ENCODE assay signal across 21 cellular contexts in genomic region chr13:45113809-45114208, GRCh38. TPM values are rescaled to one million over a fixed set of nuclear protein-coding genes. Genes with fewer than 3 reads are reported as not detected.
A peak's percentile ranks its signal among the peaks of the same experiment; 100 is the strongest.
DNase-seq lines count a peak whose midpoint lies in the region; ATAC-seq and TF ChIP-seq lines count a peak whose summit lies in the region.
"Had no signal": no experiment of that assay in that cellular context is flagged by ENCODE, and none has a peak within 500 bp of the region (broad histone marks: within the 10 kb centered on the region; RNA-seq: fewer than 3 reads in every experiment).

No MANE protein-coding gene starts in this region.

- no peaks in the 10 kb centered on the region for H3K36me3 ChIP-seq in WERI-Rb-1
- H3K36me3 ChIP-seq in heart right ventricle: no peaks in the 10 kb centered on the region
- H3K36me3 ChIP-seq: BLaER1 treated with 17β-estradiol and CSF1 and Interleukin-3, amounts not matched to agents 10 nM and 100 nM had no signal

- peaks cover 10% of the 10 kb centered on the region for H3K4me1 Mint-ChIP-seq in glutamatergic neuron (ENCODE audit: low read depth, unreplicated experiment)

- H3K9me3 ChIP-seq in WERI-Rb-1 (ENCODE audit: severe bottlenecking) (no peaks in the 10 kb centered on the region), heart right ventricle (no peaks in the 10 kb centered on the region)
- H3K9me3 ChIP-seq: BLaER1 treated with 17β-estradiol and CSF1 and Interleukin-3, amounts not matched to agents 10 nM and 100 nM; Caco-2 had no signal

- peaks cover 6% of the 10 kb centered on the region for H3K9me3 Mint-ChIP-seq in glutamatergic neuron (ENCODE audit: unreplicated experiment)
- H3K9me3 Mint-ChIP-seq: CD4-positive, alpha-beta memory T cell had no signal

- intact Hi-C loops in heart right ventricle (cut with DNase I): no loop called here

- DNase-seq in DMS 273 (lab: John Stamatoyannopoulos, UW; ENCODE audit: unreplicated experiment) (peak; percentile 73), NCI-H2171 (lab: John Stamatoyannopoulos, UW) (peak; percentile 55), WERI-Rb-1 (peak; percentile 15), glutamatergic neuron (no peak), NCI-H187 treated with DMSO at 0.1 percent for 48 hours (lab: John Stamatoyannopoulos, UW) (no peak), NK-92 (lab: John Stamatoyannopoulos, UW; ENCODE audit: unreplicated experiment) (no peak), anterior cingulate cortex (lab: John Stamatoyannopoulos, UW) (no peak), heart right ventricle (no peak)
- DNase-seq: 8988T; Caco-2; CD4-positive, alpha-beta memory T cell; DMS153; GOT3; HCEC 1CT; Karpas-422; NCI-H187; NCI-H2107; NCI-H2227 treated with DMSO at 0.1 percent for 48 hours; NCI-H510A had no signal

- no peaks in the 10 kb centered on the region for H3K4me1 ChIP-seq in heart right ventricle
- H3K4me1 ChIP-seq: Caco-2 had no signal

- peak overlapping the region; percentile 9 for H3K4me3 Mint-ChIP-seq in glutamatergic neuron (ENCODE audit: unreplicated experiment)
- H3K4me3 Mint-ChIP-seq: CD4-positive, alpha-beta memory T cell had no signal

- peak overlapping the region; percentile 62 for H3K27ac ChIP-seq in WERI-Rb-1
- H3K27ac ChIP-seq in heart right ventricle: no peak overlapping the region
- H3K27ac ChIP-seq: BLaER1 treated with 17β-estradiol and CSF1 and Interleukin-3, amounts not matched to agents 10 nM and 100 nM had no signal

- 73 to 80% methylated on average over 1 of the region's 1 CpG for WGBS in heart right ventricle, 2 donors

- H3K27me3 Mint-ChIP-seq in glutamatergic neuron (ENCODE audit: unreplicated experiment): peaks cover 4% of the 10 kb centered on the region

- TF ChIP-seq CTCF in WERI-Rb-1 (IDR thresholded peaks at IDR 0.05; ENCODE audit: low read depth, low read length) (no peak), glutamatergic neuron (IDR thresholded peaks at IDR 0.05; ENCODE audit: partially characterized antibody, unreplicated experiment) (no peak), heart right ventricle (IDR thresholded peaks at IDR 0.05) (no peak)

- H3K27me3 ChIP-seq in WERI-Rb-1 (ENCODE audit: insufficient read depth, low read depth, severe bottlenecking): no peaks in the 10 kb centered on the region
- no peaks in the 10 kb centered on the region for H3K27me3 ChIP-seq in heart right ventricle
- H3K27me3 ChIP-seq: BLaER1 treated with 17β-estradiol and CSF1 and Interleukin-3, amounts not matched to agents 10 nM and 100 nM had no signal

- no peak for ATAC-seq in heart right ventricle
- ATAC-seq: Right ventricle myocardium inferior had no signal

- no peaks in the 10 kb centered on the region for H3K36me3 Mint-ChIP-seq in glutamatergic neuron (ENCODE audit: unreplicated experiment)
- H3K36me3 Mint-ChIP-seq: CD4-positive, alpha-beta memory T cell had no signal

- H3K4me3 ChIP-seq in WERI-Rb-1 (ENCODE audit: low read depth, low read length) (no peak overlapping the region), heart right ventricle (no peak overlapping the region)
- H3K4me3 ChIP-seq: BLaER1 treated with 17β-estradiol and CSF1 and Interleukin-3, amounts not matched to agents 10 nM and 100 nM had no signal

- H3K27ac Mint-ChIP-seq in glutamatergic neuron (ENCODE audit: unreplicated experiment): peak overlapping the region; percentile 85

RNA-seq across cellular contexts. Expression of gene GTF2F2, which starts 6.5 kb away (rescaled TPM):
- total RNA-seq in glutamatergic neuron (ENCODE audit: unreplicated experiment): 25.9 TPM
- total RNA-seq in heart right ventricle: 10 to 100 TPM; 17.3 to 24.9 (median 21.5) TPM
- 10 to 100 TPM; 15.8 to 16.9 TPM for polyA plus RNA-seq in heart right ventricle

Comparison
In these comparisons a context has a peak if more than half of its experiments do, and no peak if none do; other contexts are left out.
1. DNase-seq: peak in DMS 273 (single experiment), NCI-H2171 (single experiment) and WERI-Rb-1 (single experiment); none in glutamatergic neuron (single experiment), NCI-H187 treated with DMSO at 0.1 percent for 48 hours (single experiment), NK-92 (single experiment), anterior cingulate cortex (0 of 58) and heart right ventricle (0 of 2).